1 cellular context compared by ENCODE assay signal in genomic region chr20:32972181-32973076, GRCh38.
TF ChIP-seq lines count a peak whose summit lies in the region.

No MANE protein-coding gene starts in this region.

TF ChIP-seq in endothelial cell of umbilical vein, 7 proteins besides CTCF, POLR2A, EP300 and RAD21 (continued from another document):
- no peak for TF ChIP-seq MAX (IDR thresholded peaks at IDR 0.05; ENCODE audit: insufficient read depth, insufficient read length)
